ENCODE assay signal across 8 cellular contexts in genomic region chr6:40894962-40895799, GRCh38.
A peak's percentile ranks its signal among the peaks of the same experiment; 100 is the strongest.
DNase-seq lines count a peak whose midpoint lies in the region; ATAC-seq and TF ChIP-seq lines count a peak whose summit lies in the region.

No MANE protein-coding gene starts in this region.

- no peaks in the 10 kb centered on the region for H3K4me1 ChIP-seq in prostate gland (replicated peaks)

- peak; percentile 65 for DNase-seq in SK-MEL-5 (ENCODE audit: low read depth, low spot score)
- DNase-seq in glomerular visceral epithelial cell (ENCODE audit: extremely low spot score) = peak; percentile 83
- peak; percentile 13 for DNase-seq in prostate gland (ENCODE audit: low spot score)
- DNase-seq in putamen (ENCODE audit: low spot score) = no peak

- H3K27me3 ChIP-seq in prostate gland (replicated peaks; ENCODE audit: insufficient read depth) = no peaks in the 10 kb centered on the region

- no peak overlapping the region for H3K27ac ChIP-seq in prostate gland

- in situ Hi-C loops in SK-MEL-5 (cut with HindIII; ENCODE audit: low pct_unique_long_range_greater_than_20kb, low sequenced_read_pairs) = no loop called here

- TF ChIP-seq CTCF in GM12873 (IDR thresholded peaks at IDR 0.05; ENCODE audit: insufficient read depth, low read depth, low read length, missing control alignments) (peak; percentile 18), prostate gland (IDR thresholded peaks at IDR 0.05) (peak in 3 of 4 experiments; percentile 32 to 54 (median 33))

- intact Hi-C loops in prostate gland (cut with DNase I) = loop anchor here (10.0 kb wide), 1 partner anchor 130 kb away; no protein-coding TSS in a partner anchor

- 56% methylated on average over 14 of the region's 14 CpGs for WGBS in prostate gland

- no peak overlapping the region for H3K4me3 ChIP-seq in prostate gland

- H3K9me3 ChIP-seq in prostate gland = no peaks in the 10 kb centered on the region

- H3K36me3 ChIP-seq in prostate gland = no peaks in the 10 kb centered on the region

- ATAC-seq in GM21381 (IDR thresholded peaks at IDR 0.05; ENCODE audit: unreplicated experiment) (no peak), HG02798 (IDR thresholded peaks at IDR 0.05; ENCODE audit: poor library complexity, unreplicated experiment) (no peak), GM18520 (IDR thresholded peaks at IDR 0.05; ENCODE audit: unreplicated experiment) (no peak)

- no peak for TF ChIP-seq POLR2A in prostate gland (IDR thresholded peaks at IDR 0.05)
